8 cellular contexts compared by ENCODE assay signal in the genomic region with DNA sequence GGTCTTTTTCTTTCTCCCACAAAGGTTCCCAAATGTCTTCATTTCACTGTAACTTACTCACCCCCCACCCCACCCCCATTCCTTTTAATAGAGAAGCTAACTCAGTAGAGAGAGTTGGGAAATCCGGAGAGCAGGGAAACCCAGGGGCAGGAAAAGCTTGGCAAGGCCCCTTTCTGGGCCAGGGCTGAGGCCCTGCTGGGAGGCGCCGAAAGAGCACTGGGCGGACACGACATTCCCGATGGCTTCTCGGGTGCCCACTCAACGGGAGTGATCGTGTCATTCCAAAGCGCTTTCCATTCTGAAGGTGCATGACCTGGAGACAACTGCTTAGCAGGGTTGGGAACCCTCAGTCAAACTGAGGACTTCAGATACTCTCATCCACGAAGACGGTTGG. TPM values are rescaled to one million over a fixed set of nuclear protein-coding genes. Genes with fewer than 3 reads are reported as not detected.
DNase-seq lines count a peak whose midpoint lies in the region; ATAC-seq and TF ChIP-seq lines count a peak whose summit lies in the region.

No MANE protein-coding gene starts in this region.

- H3K9me3 ChIP-seq in iPS-18c (ENCODE audit: control insufficient read depth, insufficient read depth, low read length) (no peaks in the 10 kb centered on the region), tibial artery (no peaks in the 10 kb centered on the region)

- H3K4me1 ChIP-seq in tibial artery: peaks cover 0 to 51% (median 43%) of the 10 kb centered on the region in 4 donors

- POLR2A ChIA-PET in activated CD4-positive, alpha-beta memory T cell treated with anti-CD3 and anti-CD28 coated beads for 36 hours (lab: Charles Lee): interaction anchor here (0.5 to 9.7 kb wide), 6 partner anchors 9 to 398 kb away, joined by 3 to 135 read pairs (median 18); partner anchors contain the start of genes ARIH2, IMPDH2, P4HTM and WDR6

- peaks cover 29% of the 10 kb centered on the region for H3K36me3 Mint-ChIP-seq in activated T-cell treated with anti-CD3 and anti-CD28 coated beads, Interleukin-2, amount 50 U/mL, for 4 hours (ENCODE audit: insufficient read depth)
- H3K36me3 Mint-ChIP-seq in activated CD4-positive, alpha-beta memory T cell treated with anti-CD3 and anti-CD28 coated beads for 36 hours: peaks cover 37% of the 10 kb centered on the region

- TF ChIP-seq CTCF in tibial artery (IDR thresholded peaks at IDR 0.05): no peak

- H3K4me1 Mint-ChIP-seq in activated T-cell treated with anti-CD3 and anti-CD28 coated beads, Interleukin-2, amount 50 U/mL, for 4 hours (ENCODE audit: low read depth): peaks cover 33% of the 10 kb centered on the region
- peaks cover 42% of the 10 kb centered on the region for H3K4me1 Mint-ChIP-seq in activated CD4-positive, alpha-beta memory T cell treated with anti-CD3 and anti-CD28 coated beads for 36 hours (ENCODE audit: low read depth)

- no peaks in the 10 kb centered on the region for H3K27me3 ChIP-seq in tibial artery

- peak overlapping the region; percentile 98 for H3K27ac Mint-ChIP-seq in activated CD4-positive, alpha-beta memory T cell treated with anti-CD3 and anti-CD28 coated beads for 36 hours

- CTCF ChIA-PET in activated CD4-positive, alpha-beta memory T cell treated with anti-CD3 and anti-CD28 coated beads for 36 hours (lab: Charles Lee): interaction anchor here (1.3 to 6.3 kb wide), 4 partner anchors 9 to 74 kb away, joined by 5 to 88 read pairs (median 46); partner anchors contain the start of genes IMPDH2, P4HTM, QRICH1 and WDR6

- peak overlapping the region; percentile 95 for H3K4me3 Mint-ChIP-seq in activated T-cell treated with anti-CD3 and anti-CD28 coated beads, Interleukin-2, amount 50 U/mL, for 4 hours
- H3K4me3 Mint-ChIP-seq in activated CD4-positive, alpha-beta memory T cell treated with anti-CD3 and anti-CD28 coated beads for 36 hours: peak overlapping the region; percentile 97

- H3K27me3 Mint-ChIP-seq in activated T-cell treated with anti-CD3 and anti-CD28 coated beads, Interleukin-2, amount 50 U/mL, for 4 hours (ENCODE audit: low read depth): no peaks in the 10 kb centered on the region
- no peaks in the 10 kb centered on the region for H3K27me3 Mint-ChIP-seq in activated CD4-positive, alpha-beta memory T cell treated with anti-CD3 and anti-CD28 coated beads for 36 hours

- H3K4me3 ChIP-seq in iPS-18c (ENCODE audit: insufficient read depth, low read depth, low read length): peak overlapping the region; percentile 99
- H3K4me3 ChIP-seq in tibial artery: peak overlapping the region; percentile 72 to 97

- H3K27ac ChIP-seq in tibial artery: peak overlapping the region; percentile 97 to 98

- H3K9me3 Mint-ChIP-seq in activated T-cell treated with anti-CD3 and anti-CD28 coated beads, Interleukin-2, amount 50 U/mL, for 4 hours: no peaks in the 10 kb centered on the region
- no peaks in the 10 kb centered on the region for H3K9me3 Mint-ChIP-seq in activated CD4-positive, alpha-beta memory T cell treated with anti-CD3 and anti-CD28 coated beads for 36 hours

- peaks cover 29 to 46% (median 35%) of the 10 kb centered on the region in 3 donors for H3K36me3 ChIP-seq in tibial artery

- no peak for DNase-seq in activated T-cell treated with anti-CD3 and anti-CD28 coated beads, Interleukin-2, amount 50 U/mL, for 4 hours
- no peak for DNase-seq in activated T-cell treated with anti-CD3 and anti-CD28 coated beads, Interleukin-2, amount 50 U/mL, for 48 hours
- no peak for DNase-seq in activated CD4-positive, alpha-beta memory T cell treated with anti-CD3 and anti-CD28 coated beads for 36 hours
- DNase-seq in tibial artery (no peak), hypothalamus (lab: John Stamatoyannopoulos, UW) (no peak), head of caudate nucleus (no peak), mucosa of gallbladder (ENCODE audit: low spot score) (no peak)

- intact Hi-C loops in activated CD4-positive, alpha-beta memory T cell treated with anti-CD3 and anti-CD28 coated beads for 36 hours (cut with micrococcal nuclease): loop anchor here (2.0 to 10.0 kb wide), 5 partner anchors 31 to 425 kb away; partner anchors contain the start of genes IP6K2, RHOA, TCTA and USP4
- intact Hi-C loops in tibial artery (cut with DNase I; ENCODE audit: low total_unique reads): loop anchor here (5.0 kb wide), 1 partner anchor 33 kb away; no protein-coding TSS in a partner anchor
- intact Hi-C loops in head of caudate nucleus (cut with DNase I): loop anchor here (5.0 to 10.0 kb wide), 3 partner anchors 33 to 395 kb away; partner anchors contain the start of genes QRICH1, RHOA and TCTA

- ATAC-seq in activated T-cell treated with anti-CD3 and anti-CD28 coated beads, Interleukin-2, amount 50 U/mL, for 4 hours: no peak

RNA-seq across cellular contexts. Expression of gene DALRD3, which starts 1.6 kb away (rescaled TPM):
- total RNA-seq in activated T-cell treated with anti-CD3 and anti-CD28 coated beads, Interleukin-2, amount 50 U/mL, for 4 hours: 10 to 100 TPM; 23.9 to 32.3 (median 25.4) TPM
- 10 to 100 TPM; 26.2 to 26.5 TPM for total RNA-seq in activated CD4-positive, alpha-beta memory T cell treated with anti-CD3 and anti-CD28 coated beads for 36 hours
- total RNA-seq in mucosa of gallbladder: 37.1 TPM

RNA-seq across cellular contexts. Expression of gene NDUFAF3, which starts 2.0 kb away (rescaled TPM):
- total RNA-seq in activated T-cell treated with anti-CD3 and anti-CD28 coated beads, Interleukin-2, amount 50 U/mL, for 4 hours: 100 to 1,000 TPM; 138 to 155 (median 147) TPM
- 100 to 1,000 TPM; 101 to 106 TPM for total RNA-seq in activated CD4-positive, alpha-beta memory T cell treated with anti-CD3 and anti-CD28 coated beads for 36 hours
- total RNA-seq in mucosa of gallbladder: 83.3 TPM

RNA-seq across cellular contexts. Expression of gene IMPDH2, which starts 9.3 kb away (rescaled TPM):
- 100 to 1,000 TPM; 664 to 769 (median 721) TPM for total RNA-seq in activated T-cell treated with anti-CD3 and anti-CD28 coated beads, Interleukin-2, amount 50 U/mL, for 4 hours
- 100 to 1,000 TPM; 430 to 454 TPM for total RNA-seq in activated CD4-positive, alpha-beta memory T cell treated with anti-CD3 and anti-CD28 coated beads for 36 hours
- 136 TPM for total RNA-seq in mucosa of gallbladder

RNA-seq across cellular contexts. Expression of gene WDR6, which starts 12.7 kb away (rescaled TPM):
- total RNA-seq in activated T-cell treated with anti-CD3 and anti-CD28 coated beads, Interleukin-2, amount 50 U/mL, for 4 hours: 100 to 1,000 TPM; 147 to 163 (median 155) TPM
- 100 to 1,000 TPM; 139 to 144 TPM for total RNA-seq in activated CD4-positive, alpha-beta memory T cell treated with anti-CD3 and anti-CD28 coated beads for 36 hours
- 283 TPM for total RNA-seq in mucosa of gallbladder

RNA-seq across cellular contexts. Expression of gene P4HTM, which starts 29.9 kb away (rescaled TPM):
- total RNA-seq in activated T-cell treated with anti-CD3 and anti-CD28 coated beads, Interleukin-2, amount 50 U/mL, for 4 hours: 10 to 100 TPM; 25.7 to 28.2 (median 26.3) TPM
- 10 to 100 TPM; 32.7 to 32.8 TPM for total RNA-seq in activated CD4-positive, alpha-beta memory T cell treated with anti-CD3 and anti-CD28 coated beads for 36 hours
- 104 TPM for total RNA-seq in mucosa of gallbladder
